19 cellular contexts compared by ENCODE assay signal in the genomic region with DNA sequence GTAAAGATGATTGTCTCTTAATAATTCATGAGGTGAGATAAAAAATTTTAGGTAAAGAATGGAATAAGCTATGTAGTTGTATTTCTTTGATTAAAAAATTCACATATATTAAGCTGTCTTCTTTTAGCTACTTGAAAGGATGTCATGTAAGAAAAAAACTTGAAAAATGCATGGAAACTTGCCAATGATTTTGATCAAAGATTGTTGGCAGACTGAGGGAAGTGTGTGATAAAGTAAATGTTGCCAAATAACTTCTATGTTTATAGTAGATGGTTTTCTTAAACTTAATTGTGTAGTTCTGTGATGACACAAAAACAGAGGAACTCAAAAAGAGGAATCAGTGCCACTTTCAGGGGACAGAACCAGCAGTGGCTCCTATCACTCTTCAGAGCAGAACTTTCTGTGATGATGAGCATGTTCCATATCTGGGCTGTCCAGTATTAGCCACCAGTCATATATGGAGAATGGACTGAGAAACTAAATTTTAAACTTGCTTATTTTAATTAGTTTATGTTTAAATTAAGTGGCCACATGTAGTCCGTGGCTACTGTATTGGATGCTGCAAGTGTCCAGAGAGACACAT. TPM values are rescaled to one million over a fixed set of nuclear protein-coding genes. Genes with fewer than 3 reads are reported as not detected.
DNase-seq lines count a peak whose midpoint lies in the region; ATAC-seq and TF ChIP-seq lines count a peak whose summit lies in the region.
"Had no signal": no experiment of that assay in that cellular context is flagged by ENCODE, and none has a peak within 500 bp of the region (broad histone marks: within the 10 kb centered on the region; RNA-seq: fewer than 3 reads in every experiment).

No MANE protein-coding gene starts in this region.

- H3K4me3 Mint-ChIP-seq in activated T-helper 2 cell treated with anti-CD3 and anti-CD28 coated beads, Interferon-gamma antibody, Interleukin-2, Interleukin-4, amounts not matched to agents 10 μg/mL and 5 μg/mL and 100 μg/mL, durations not matched to agents 14 hours and 24 hours and 36 hours (ENCODE audit: low read depth) = no peak overlapping the region
- H3K4me3 Mint-ChIP-seq: CD8-positive, alpha-beta T cell; GM23338 had no signal

- H3K4me3 ChIP-seq in epithelial cell of esophagus (ENCODE audit: low read length) (no peak overlapping the region), retinal pigment epithelial cell (ENCODE audit: low read length) (no peak overlapping the region)
- H3K4me3 ChIP-seq: BLaER1, GM23338 had no signal

- no peaks in the 10 kb centered on the region for H3K9me3 Mint-ChIP-seq in activated T-helper 2 cell treated with anti-CD3 and anti-CD28 coated beads, Interferon-gamma antibody, Interleukin-2, Interleukin-4, amounts not matched to agents 10 μg/mL and 5 μg/mL and 100 μg/mL, durations not matched to agents 14 hours and 24 hours and 36 hours
- H3K9me3 Mint-ChIP-seq: CD8-positive, alpha-beta T cell; GM23338 had no signal

- DNase-seq in EH (ENCODE audit: low read depth) (peak; percentile 72), epithelial cell of esophagus (ENCODE audit: low read depth) (peak; percentile 18), retinal pigment epithelial cell (ENCODE audit: low read depth) (peak; percentile 72), SK-N-DZ (ENCODE audit: low spot score) (no peak)
- no peak for DNase-seq in activated T-helper 2 cell treated with anti-CD3 and anti-CD28 coated beads, Interferon-gamma antibody, Interleukin-2, Interleukin-4, amounts not matched to agents 10 μg/mL and 5 μg/mL and 100 μg/mL, durations not matched to agents 14 hours and 24 hours and 36 hours (ENCODE audit: low spot score)
- DNase-seq: CD8-positive, alpha-beta T cell; DMS53; HCEC 1CT; IMR-90; MM.1S; NCI-H1105; NCI-H1694 treated with DMSO at 0.1 percent for 48 hours; NCI-H510A; NCI-H82 had no signal

- no peaks in the 10 kb centered on the region for H3K36me3 Mint-ChIP-seq in activated T-helper 2 cell treated with anti-CD3 and anti-CD28 coated beads, Interferon-gamma antibody, Interleukin-2, Interleukin-4, amounts not matched to agents 10 μg/mL and 5 μg/mL and 100 μg/mL, durations not matched to agents 14 hours and 24 hours and 36 hours (ENCODE audit: low read depth)
- H3K36me3 Mint-ChIP-seq: CD8-positive, alpha-beta T cell had no signal

- H3K4me1 Mint-ChIP-seq in activated T-helper 2 cell treated with anti-CD3 and anti-CD28 coated beads, Interferon-gamma antibody, Interleukin-2, Interleukin-4, amounts not matched to agents 10 μg/mL and 5 μg/mL and 100 μg/mL, durations not matched to agents 14 hours and 24 hours and 36 hours (ENCODE audit: low read depth) = no peaks in the 10 kb centered on the region

- H3K27me3 Mint-ChIP-seq in activated T-helper 2 cell treated with anti-CD3 and anti-CD28 coated beads, Interferon-gamma antibody, Interleukin-2, Interleukin-4, amounts not matched to agents 10 μg/mL and 5 μg/mL and 100 μg/mL, durations not matched to agents 14 hours and 24 hours and 36 hours (ENCODE audit: low read depth) = peaks cover 15% of the 10 kb centered on the region

- TF ChIP-seq CTCF in epithelial cell of esophagus (IDR thresholded peaks at IDR 0.05; ENCODE audit: insufficient read depth, low read depth, low read length, missing control alignments) (no peak), retinal pigment epithelial cell (conservative IDR thresholded peaks at IDR 0.05; ENCODE audit: low read depth, low read length) (no peak)

- intact Hi-C loops in activated T-helper 2 cell treated with anti-CD3 and anti-CD28 coated beads, Interferon-gamma antibody, Interleukin-2, Interleukin-4, amounts not matched to agents 10 μg/mL and 5 μg/mL and 100 μg/mL, durations not matched to agents 14 hours and 24 hours and 36 hours (cut with micrococcal nuclease) = no loop called here

- no peak overlapping the region for H3K27ac Mint-ChIP-seq in activated T-helper 2 cell treated with anti-CD3 and anti-CD28 coated beads, Interferon-gamma antibody, Interleukin-2, Interleukin-4, amounts not matched to agents 10 μg/mL and 5 μg/mL and 100 μg/mL, durations not matched to agents 14 hours and 24 hours and 36 hours
- H3K27ac Mint-ChIP-seq: CD8-positive, alpha-beta T cell; GM23338 had no signal

- ATAC-seq in SK-N-SH treated with all-trans-retinoic acid at 6 μM for 48 hours (peak; percentile 35; the same call in 2 of the 3 replicates), HG02840 (IDR thresholded peaks at IDR 0.05; ENCODE audit: low FRiP score, unreplicated experiment) (no peak)
- ATAC-seq: CD8-positive, alpha-beta T cell; GM23338 had no signal

TF ChIP-seq in SK-N-SH treated with all-trans-retinoic acid at 6 μM for 48 hours, 23 proteins besides CTCF, POLR2A, EP300 and RAD21 (continues in another document):
- TF ChIP-seq TCF4 (CRISPR knock-in tag; IDR thresholded peaks at IDR 0.05; ENCODE audit: borderline replicate concordance) (no peak), ESRRG (CRISPR knock-in tag; IDR thresholded peaks at IDR 0.05) (no peak), ARNTL (CRISPR knock-in tag; IDR thresholded peaks at IDR 0.05; ENCODE audit: borderline replicate concordance, low read depth) (no peak), OSR1 (CRISPR knock-in tag; IDR thresholded peaks at IDR 0.05) (no peak), RARB (CRISPR knock-in tag; IDR thresholded peaks at IDR 0.05) (no peak), ISL1 (CRISPR knock-in tag; IDR thresholded peaks at IDR 0.05) (no peak), ZNF70 (CRISPR knock-in tag; IDR thresholded peaks at IDR 0.05) (no peak)
- TF ChIP-seq, protein P1, sequence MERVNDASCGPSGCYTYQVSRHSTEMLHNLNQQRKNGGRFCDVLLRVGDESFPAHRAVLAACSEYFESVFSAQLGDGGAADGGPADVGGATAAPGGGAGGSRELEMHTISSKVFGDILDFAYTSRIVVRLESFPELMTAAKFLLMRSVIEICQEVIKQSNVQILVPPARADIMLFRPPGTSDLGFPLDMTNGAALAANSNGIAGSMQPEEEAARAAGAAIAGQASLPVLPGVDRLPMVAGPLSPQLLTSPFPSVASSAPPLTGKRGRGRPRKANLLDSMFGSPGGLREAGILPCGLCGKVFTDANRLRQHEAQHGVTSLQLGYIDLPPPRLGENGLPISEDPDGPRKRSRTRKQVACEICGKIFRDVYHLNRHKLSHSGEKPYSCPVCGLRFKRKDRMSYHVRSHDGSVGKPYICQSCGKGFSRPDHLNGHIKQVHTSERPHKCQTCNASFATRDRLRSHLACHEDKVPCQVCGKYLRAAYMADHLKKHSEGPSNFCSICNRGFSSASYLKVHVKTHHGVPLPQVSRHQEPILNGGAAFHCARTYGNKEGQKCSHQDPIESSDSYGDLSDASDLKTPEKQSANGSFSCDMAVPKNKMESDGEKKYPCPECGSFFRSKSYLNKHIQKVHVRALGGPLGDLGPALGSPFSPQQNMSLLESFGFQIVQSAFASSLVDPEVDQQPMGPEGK (CRISPR knock-in tag; IDR thresholded peaks at IDR 0.05; ENCODE audit: borderline replicate concordance) = no peak
- TF ChIP-seq, protein P2, sequence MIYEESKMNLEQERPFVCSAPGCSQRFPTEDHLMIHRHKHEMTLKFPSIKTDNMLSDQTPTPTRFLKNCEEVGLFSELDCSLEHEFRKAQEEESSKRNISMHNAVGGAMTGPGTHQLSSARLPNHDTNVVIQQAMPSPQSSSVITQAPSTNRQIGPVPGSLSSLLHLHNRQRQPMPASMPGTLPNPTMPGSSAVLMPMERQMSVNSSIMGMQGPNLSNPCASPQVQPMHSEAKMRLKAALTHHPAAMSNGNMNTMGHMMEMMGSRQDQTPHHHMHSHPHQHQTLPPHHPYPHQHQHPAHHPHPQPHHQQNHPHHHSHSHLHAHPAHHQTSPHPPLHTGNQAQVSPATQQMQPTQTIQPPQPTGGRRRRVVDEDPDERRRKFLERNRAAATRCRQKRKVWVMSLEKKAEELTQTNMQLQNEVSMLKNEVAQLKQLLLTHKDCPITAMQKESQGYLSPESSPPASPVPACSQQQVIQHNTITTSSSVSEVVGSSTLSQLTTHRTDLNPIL (CRISPR knock-in tag; IDR thresholded peaks at IDR 0.05; ENCODE audit: low read depth) = no peak
- TF ChIP-seq, protein P3, sequence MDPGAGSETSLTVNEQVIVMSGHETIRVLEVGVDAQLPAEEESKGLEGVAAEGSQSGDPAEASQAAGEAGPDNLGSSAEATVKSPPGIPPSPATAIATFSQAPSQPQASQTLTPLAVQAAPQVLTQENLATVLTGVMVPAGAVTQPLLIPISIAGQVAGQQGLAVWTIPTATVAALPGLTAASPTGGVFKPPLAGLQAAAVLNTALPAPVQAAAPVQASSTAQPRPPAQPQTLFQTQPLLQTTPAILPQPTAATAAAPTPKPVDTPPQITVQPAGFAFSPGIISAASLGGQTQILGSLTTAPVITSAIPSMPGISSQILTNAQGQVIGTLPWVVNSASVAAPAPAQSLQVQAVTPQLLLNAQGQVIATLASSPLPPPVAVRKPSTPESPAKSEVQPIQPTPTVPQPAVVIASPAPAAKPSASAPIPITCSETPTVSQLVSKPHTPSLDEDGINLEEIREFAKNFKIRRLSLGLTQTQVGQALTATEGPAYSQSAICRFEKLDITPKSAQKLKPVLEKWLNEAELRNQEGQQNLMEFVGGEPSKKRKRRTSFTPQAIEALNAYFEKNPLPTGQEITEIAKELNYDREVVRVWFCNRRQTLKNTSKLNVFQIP (CRISPR knock-in tag; IDR thresholded peaks at IDR 0.05; ENCODE audit: borderline replicate concordance, low read depth) = no peak

RNA-seq across cellular contexts. Expression of a gene that starts 51.9 kb away (rescaled TPM):
- polyA plus RNA-seq in SK-N-DZ (2014; cell fraction: cytosol; rRNA removed) = 0.09 TPM in 1 of 2 replicates, not detected in the other
- 0.21 and 0.27 TPM in 2 replicates for polyA plus RNA-seq in SK-N-DZ (2014; cell fraction: nucleus; rRNA removed)
- not detected in 2 replicates for total RNA-seq in activated T-helper 2 cell treated with anti-CD3 and anti-CD28 coated beads, Interferon-gamma antibody, Interleukin-2, Interleukin-4, amounts not matched to agents 10 μg/mL and 5 μg/mL and 100 μg/mL, durations not matched to agents 14 hours and 24 hours and 36 hours
- total RNA-seq: A673; CD8-positive, alpha-beta T cell; GM23338 had no signal
- polyA plus RNA-seq: GM23338 had no signal

Comparison
In these comparisons a context has a peak if more than half of its experiments do, and no peak if none do; other contexts are left out.
1. DNase-seq: peak in EH (single experiment), epithelial cell of esophagus (single experiment) and retinal pigment epithelial cell (single experiment); none in SK-N-DZ (single experiment) and activated T-helper 2 cell treated with anti-CD3 and anti-CD28 coated beads, Interferon-gamma antibody, Interleukin-2, Interleukin-4, amounts not matched to agents 10 μg/mL and 5 μg/mL and 100 μg/mL, durations not matched to agents 14 hours and 24 hours and 36 hours (single experiment).